ENCODE assay signal across 1 cellular context in genomic region chr16:1991135-1991551, GRCh38.
TF ChIP-seq lines count a peak whose summit lies in the region.

No MANE protein-coding gene starts in this region.

TF ChIP-seq in HepG2, 621 proteins besides CTCF, POLR2A, EP300 and RAD21:
- TF ChIP-seq MEF2D (CRISPR knock-in tag; IDR thresholded peaks at IDR 0.05) (0 out of 2 replicates have a peak, but pooled peaks have one; percentile 37), MNT (IDR thresholded peaks at IDR 0.05) (peak; percentile 96), PRPF4 (IDR thresholded peaks at IDR 0.05; ENCODE audit: low read depth, low read length, poor library complexity, severe bottlenecking) (no peak), TCF12 (IDR thresholded peaks at IDR 0.05) (no peak), TCF12 (CRISPR knock-in tag; IDR thresholded peaks at IDR 0.05) (no peak), ZSCAN21 (CRISPR knock-in tag; IDR thresholded peaks at IDR 0.05; ENCODE audit: borderline replicate concordance) (0 out of 2 replicates have a peak, but pooled peaks have one; percentile 19), DNMT1 (CRISPR knock-in tag; IDR thresholded peaks at IDR 0.05) (no peak), SPEN (CRISPR knock-in tag; IDR thresholded peaks at IDR 0.05; ENCODE audit: low read depth) (peak; percentile 21; the same call in 1 of the 2 replicates), GZF1 (CRISPR knock-in tag; IDR thresholded peaks at IDR 0.05) (no peak), ZNF605 (CRISPR knock-in tag; IDR thresholded peaks at IDR 0.05) (0 out of 2 replicates have a peak, but pooled peaks have one; percentile 28), ZNF430 (CRISPR knock-in tag; IDR thresholded peaks at IDR 0.05) (no peak), MYC (CRISPR knock-in tag; IDR thresholded peaks at IDR 0.05; ENCODE audit: borderline replicate concordance) (0 out of 2 replicates have a peak, but pooled peaks have one; percentile 7), USF2 (IDR thresholded peaks at IDR 0.05; ENCODE audit: low read depth, low read length) (peak; percentile 46; the same call in 1 of the 2 replicates), USF2 (CRISPR knock-in tag; IDR thresholded peaks at IDR 0.05; ENCODE audit: borderline replicate concordance) (0 out of 2 replicates have a peak, but pooled peaks have one; percentile 14), BHLHE40 (IDR thresholded peaks at IDR 0.05; ENCODE audit: low read length) (0 out of 2 replicates have a peak, but pooled peaks have one; percentile 19), NKX3-1 (CRISPR knock-in tag; IDR thresholded peaks at IDR 0.05) (no peak), KDM1A (CRISPR knock-in tag; IDR thresholded peaks at IDR 0.05) (no peak), SRSF4 (IDR thresholded peaks at IDR 0.05; ENCODE audit: low read depth, low read length, poor library complexity, severe bottlenecking) (no peak), MTA1 (CRISPR knock-in tag; IDR thresholded peaks at IDR 0.05; ENCODE audit: borderline replicate concordance) (no peak), ZNF687 (CRISPR knock-in tag; IDR thresholded peaks at IDR 0.05) (peak; percentile 53), MAX (IDR thresholded peaks at IDR 0.05) (peak; percentile 51)
